Comparison of ENCODE assay signal across 22 cellular contexts in genomic region chr14:39555749-39556148, GRCh38.
"Had no signal": no experiment of that assay in that cellular context is flagged by ENCODE, and none has a peak within 500 bp of the region (broad histone marks: within the 10 kb centered on the region; RNA-seq: fewer than 3 reads in every experiment).

No MANE protein-coding gene starts in this region.

- H3K27me3 Mint-ChIP-seq: central memory CD8-positive, alpha-beta T cell; dendritic cell treated with granulocyte-macrophage colony-stimulating factor and Interleukin-4, amounts not matched to agents 40 ng/mL and 50 ng/mL, for 4 days; effector memory CD8-positive, alpha-beta T cell; naive B cell; progenitor cell of endocrine pancreas; stimulated activated memory B cell treated with anti-CD40 and anti-IgM and Interleukin-4, amounts not matched to agents 10 μg/mL and 1 μg/mL and 100 μg/mL, for 72 hours; stimulated activated naive CD8-positive, alpha-beta T cell treated with anti-CD3 and anti-CD28 coated beads, Interleukin-15, Interleukin-2, amounts not matched to agents 100 ng/mL and 50 ng/mL, for 24 hours had no signal

- H3K27ac ChIP-seq: epithelial cell of prostate, esophagus muscularis mucosa, gastrocnemius medialis, lower lobe of right lung, ovary, spleen, tibial nerve had no signal

- H3K36me3 ChIP-seq: esophagus muscularis mucosa, gastrocnemius medialis, lower lobe of right lung, ovary, spleen, tibial nerve had no signal

- H3K4me3 Mint-ChIP-seq: central memory CD8-positive, alpha-beta T cell; dendritic cell treated with granulocyte-macrophage colony-stimulating factor and Interleukin-4, amounts not matched to agents 40 ng/mL and 50 ng/mL, for 4 days; effector memory CD8-positive, alpha-beta T cell; naive B cell; stimulated activated memory B cell treated with anti-CD40 and anti-IgM and Interleukin-4, amounts not matched to agents 10 μg/mL and 1 μg/mL and 100 μg/mL, for 72 hours; stimulated activated naive CD8-positive, alpha-beta T cell treated with anti-CD3 and anti-CD28 coated beads, Interleukin-15, Interleukin-2, amounts not matched to agents 100 ng/mL and 50 ng/mL, for 24 hours had no signal

- H3K4me3 ChIP-seq: esophagus muscularis mucosa, gastrocnemius medialis, lower lobe of right lung, ovary, spleen, tibial nerve had no signal

- H3K4me1 Mint-ChIP-seq: central memory CD8-positive, alpha-beta T cell; naive B cell; stimulated activated memory B cell treated with anti-CD40 and anti-IgM and Interleukin-4, amounts not matched to agents 10 μg/mL and 1 μg/mL and 100 μg/mL, for 72 hours had no signal

- H3K27me3 ChIP-seq: esophagus muscularis mucosa, gastrocnemius medialis, ovary, spleen, tibial nerve had no signal

- H3K4me1 ChIP-seq: esophagus muscularis mucosa, gastrocnemius medialis, lower lobe of right lung, spleen, tibial nerve had no signal

- H3K9me3 ChIP-seq: gastrocnemius medialis, ovary had no signal

- FAIRE-seq: bronchial epithelial cell had no signal

- ATAC-seq: effector memory CD8-positive, alpha-beta T cell; gastrocnemius medialis; left lobe of liver; lower lobe of right lung; sciatic nerve; stimulated activated memory B cell treated with anti-CD40 and anti-IgM and Interleukin-4, amounts not matched to agents 10 μg/mL and 1 μg/mL and 100 μg/mL, for 72 hours had no signal

- H3K36me3 Mint-ChIP-seq: stimulated activated memory B cell treated with anti-CD40 and anti-IgM and Interleukin-4, amounts not matched to agents 10 μg/mL and 1 μg/mL and 100 μg/mL, for 72 hours had no signal

- H3K27ac Mint-ChIP-seq: dendritic cell treated with granulocyte-macrophage colony-stimulating factor and Interleukin-4, amounts not matched to agents 40 ng/mL and 50 ng/mL, for 4 days; effector memory CD8-positive, alpha-beta T cell; naive B cell; progenitor cell of endocrine pancreas; stimulated activated memory B cell treated with anti-CD40 and anti-IgM and Interleukin-4, amounts not matched to agents 10 μg/mL and 1 μg/mL and 100 μg/mL, for 72 hours; stimulated activated naive CD8-positive, alpha-beta T cell treated with anti-CD3 and anti-CD28 coated beads, Interleukin-15, Interleukin-2, amounts not matched to agents 100 ng/mL and 50 ng/mL, for 24 hours had no signal

- DNase-seq: effector memory CD8-positive, alpha-beta T cell; gastrocnemius medialis; glutamatergic neuron; lower lobe of right lung; mesenchymal stem cell; naive B cell; ovary; spleen; stimulated activated CD4-positive, alpha-beta T cell treated with anti-CD3 and anti-CD28 coated beads, Interleukin-15, amount 100 ng/mL, for 24 hours; stimulated activated CD4-positive, alpha-beta T cell treated with anti-CD3 and anti-CD28 coated beads, Interleukin-1b, Interleukin-23, amount 100 ng/mL, for 48 hours; stimulated activated CD4-positive, alpha-beta T cell treated with anti-CD3 and anti-CD28 coated beads, Interleukin-4, amount 100 ng/mL, for 24 hours had no signal
